In genomic region chr16:52099382-52099781, GRCh38 we compare ENCODE assay signal across 18 cellular contexts.
"Had no signal": no experiment of that assay in that cellular context is flagged by ENCODE, and none has a peak within 500 bp of the region (broad histone marks: within the 10 kb centered on the region; RNA-seq: fewer than 3 reads in every experiment).

No MANE protein-coding gene starts in this region.

- H3K4me3 ChIP-seq: colonic mucosa, esophagus squamous epithelium, gastroesophageal sphincter, left ventricle myocardium inferior, lung, mucosa of descending colon, tibial artery had no signal

- H3K36me3 ChIP-seq: colonic mucosa, esophagus squamous epithelium, gastroesophageal sphincter, left ventricle myocardium inferior, neutrophil, tibial artery had no signal

- H3K4me1 ChIP-seq: colonic mucosa, esophagus squamous epithelium, gastroesophageal sphincter, left ventricle myocardium inferior, tibial artery had no signal

- H3K27me3 ChIP-seq: colonic mucosa, esophagus squamous epithelium, gastroesophageal sphincter, neutrophil, tibial artery had no signal

- H3K9me3 ChIP-seq: colonic mucosa, esophagus squamous epithelium, gastroesophageal sphincter, left ventricle myocardium inferior, mucosa of descending colon, neutrophil, tibial artery had no signal

- H3K27ac ChIP-seq: colonic mucosa, esophagus squamous epithelium, gastroesophageal sphincter, left ventricle myocardium inferior, neutrophil, tibial artery had no signal

- DNase-seq: colonic mucosa; dermis blood vessel endothelial cell; esophagus squamous epithelium; foreskin fibroblast; glutamatergic neuron; immature natural killer cell; left ventricle myocardium inferior; mucosa of descending colon; naive thymus-derived CD8-positive, alpha-beta T cell; right cardiac atrium; stimulated activated CD4-positive, alpha-beta T cell treated with anti-CD3 and anti-CD28 coated beads, Interleukin-4, amount 100 ng/mL, for 1 hour; stimulated activated CD8-positive, alpha-beta memory T cell treated with anti-CD3 and anti-CD28 coated beads, Interleukin-4, amount 100 ng/mL, for 48 hours; stimulated activated naive CD8-positive, alpha-beta T cell treated with anti-CD3 and anti-CD28 coated beads, Interleukin-15, Interleukin-2, amounts not matched to agents 100 U/mL and 50 U/mL, for 24 hours; tibial artery had no signal

- ATAC-seq: gastroesophageal sphincter; mucosa of descending colon; naive thymus-derived CD8-positive, alpha-beta T cell; right cardiac atrium; stimulated activated effector memory CD8-positive, alpha-beta T cell treated with anti-CD3 and anti-CD28 coated beads, Interleukin-12 subunit alpha, Interleukin-12 subunit beta, amount 100 ng/mL, for 72 hours; stimulated activated naive CD8-positive, alpha-beta T cell treated with anti-CD3 and anti-CD28 coated beads, Interleukin-15, Interleukin-2, amounts not matched to agents 100 U/mL and 50 U/mL, for 24 hours had no signal
